ENCODE assay signal across 1 cellular context in genomic region chr1:91828583-91829281, GRCh38.
A peak's percentile ranks its signal among the peaks of the same experiment; 100 is the strongest.
TF ChIP-seq lines count a peak whose summit lies in the region.

No MANE protein-coding gene starts in this region.

TF ChIP-seq in HepG2, 621 proteins besides CTCF, POLR2A, EP300 and RAD21 (continued from another document):
- no peak for TF ChIP-seq MTERF4 (CRISPR knock-in tag; IDR thresholded peaks at IDR 0.05)
- 0 out of 2 replicates have a peak, but pooled peaks have one; percentile 35 for TF ChIP-seq MYPOP (CRISPR knock-in tag; IDR thresholded peaks at IDR 0.05)
- TF ChIP-seq GATAD2A (CRISPR knock-in tag; IDR thresholded peaks at IDR 0.05), result 0 out of 2 replicates have a peak, but pooled peaks have one; percentile 37
- TF ChIP-seq ZBTB38 (CRISPR knock-in tag; IDR thresholded peaks at IDR 0.05), result peak; percentile 66; the same call in 1 of the 2 replicates
- 0 out of 2 replicates have a peak, but pooled peaks have one; percentile 39 for TF ChIP-seq DZIP1 (CRISPR knock-in tag; IDR thresholded peaks at IDR 0.05)
- TF ChIP-seq RARA (CRISPR knock-in tag; IDR thresholded peaks at IDR 0.05), result peak; percentile 44; the same call in 1 of the 2 replicates
- TF ChIP-seq GABPA (IDR thresholded peaks at IDR 0.05; ENCODE audit: low read depth, low read length), result no peak
- no peak for TF ChIP-seq GABPA (CRISPR knock-in tag; IDR thresholded peaks at IDR 0.05; ENCODE audit: low read depth)
- no peak for TF ChIP-seq HMGXB4 (CRISPR knock-in tag; IDR thresholded peaks at IDR 0.05; ENCODE audit: borderline replicate concordance in 1 of 2, low read depth in 1 of 2)
- TF ChIP-seq TRIM24 (CRISPR knock-in tag; IDR thresholded peaks at IDR 0.05), result no peak
- no peak for TF ChIP-seq ZNF484 (CRISPR knock-in tag; IDR thresholded peaks at IDR 0.05; ENCODE audit: borderline replicate concordance, low read depth)
- TF ChIP-seq FOXP1 (IDR thresholded peaks at IDR 0.05), result no peak
- no peak for TF ChIP-seq FOXP1 (CRISPR knock-in tag; IDR thresholded peaks at IDR 0.05)
- no peak for TF ChIP-seq ZNF430 (CRISPR knock-in tag; IDR thresholded peaks at IDR 0.05)
- TF ChIP-seq ZNF224 (CRISPR knock-in tag; IDR thresholded peaks at IDR 0.05), result 0 out of 2 replicates have a peak, but pooled peaks have one; percentile 36
- TF ChIP-seq NFE2 (CRISPR knock-in tag; IDR thresholded peaks at IDR 0.05), result no peak
- TF ChIP-seq GATA4 (IDR thresholded peaks at IDR 0.05; ENCODE audit: borderline replicate concordance, low read depth), result no peak
- TF ChIP-seq SMAD1 (CRISPR knock-in tag; IDR thresholded peaks at IDR 0.05; ENCODE audit: borderline replicate concordance, low read depth), result no peak
- TF ChIP-seq ZBTB33 (CRISPR knock-in tag; IDR thresholded peaks at IDR 0.05), result no peak
- no peak for TF ChIP-seq EZH2 (conservative IDR thresholded peaks at IDR 0.05; ENCODE audit: low read depth, low read length)
